Comparison of ENCODE assay signal across 8 cellular contexts in genomic region chr2:201779996-201780673, GRCh38. TPM values are rescaled to one million over a fixed set of nuclear protein-coding genes. Genes with fewer than 3 reads are reported as not detected.
DNase-seq lines count a peak whose midpoint lies in the region; ATAC-seq and TF ChIP-seq lines count a peak whose summit lies in the region.

No MANE protein-coding gene starts in this region.

- WGBS in lower leg skin, 2 donors: 2% methylated on average over 19 to 21 of the region's 21 CpGs
- 5% methylated on average over 21 of the region's 21 CpGs for WGBS in thymus

- peak overlapping the region; percentile 79 for H3K4me3 ChIP-seq in lower leg skin (ENCODE audit: low read depth, poor library complexity, severe bottlenecking)
- peak overlapping the region; percentile 87 for H3K4me3 ChIP-seq in thymus (ENCODE audit: low read length)

- no peaks in the 10 kb centered on the region for H3K36me3 ChIP-seq in thymus (ENCODE audit: control insufficient read depth, insufficient read depth)

- intact Hi-C loops in lower leg skin (cut with DNase I; ENCODE audit: low total_unique reads): no loop called here

- H3K36me3 Mint-ChIP-seq in chondrocyte (ENCODE audit: low read depth): no peaks in the 10 kb centered on the region

- peaks cover 8% of the 10 kb centered on the region for H3K4me1 ChIP-seq in thymus (ENCODE audit: control insufficient read depth, insufficient read depth, low read length)

- peaks cover 4% of the 10 kb centered on the region for H3K27me3 Mint-ChIP-seq in chondrocyte (ENCODE audit: low read depth)

- DNase-seq in COLO829 (ENCODE audit: low spot score): peak; percentile 6
- peak; percentile 14 for DNase-seq in NCI-H748 treated with DMSO at 0.1 percent for 48 hours (lab: John Stamatoyannopoulos, UW)
- no peak for DNase-seq in chondrocyte (ENCODE audit: low spot score)
- peak in 1 of 2 donors; percentile 22 for DNase-seq in lower leg skin (ENCODE audit: low spot score in 2 of 2)
- no peak for DNase-seq in stimulated activated CD4-positive, alpha-beta T cell treated with anti-CD3 and anti-CD28 coated beads, Interleukin-15, amount 100 ng/mL, for 24 hours
- DNase-seq in AG08395 (ENCODE audit: low spot score): no peak

- peak overlapping the region; percentile 94 for H3K4me3 Mint-ChIP-seq in chondrocyte (ENCODE audit: unreplicated experiment)

- no peak for TF ChIP-seq POLR2A in lower leg skin (IDR thresholded peaks at IDR 0.05)

- H3K27ac ChIP-seq in thymus (ENCODE audit: low read depth): peak overlapping the region; percentile 91

- TF ChIP-seq CTCF in chondrocyte (IDR thresholded peaks at IDR 0.05): peak; percentile 28
- TF ChIP-seq CTCF in lower leg skin (IDR thresholded peaks at IDR 0.05): no peak

- no peaks in the 10 kb centered on the region for H3K27me3 ChIP-seq in thymus (ENCODE audit: control insufficient read depth, insufficient read depth)

- H3K4me1 Mint-ChIP-seq in chondrocyte (ENCODE audit: low read depth): peaks cover 50% of the 10 kb centered on the region

- no peaks in the 10 kb centered on the region for H3K9me3 Mint-ChIP-seq in chondrocyte (ENCODE audit: low read depth)

- no peaks in the 10 kb centered on the region for H3K9me3 ChIP-seq in thymus (ENCODE audit: control insufficient read depth)

- peak; percentile 2 for ATAC-seq in GM21737 (IDR thresholded peaks at IDR 0.05; ENCODE audit: unreplicated experiment)

- H3K27ac Mint-ChIP-seq in chondrocyte (ENCODE audit: unreplicated experiment): peak overlapping the region; percentile 95

RNA-seq across cellular contexts. Expression of gene ALS2, which starts 0.6 kb away (rescaled TPM):
- total RNA-seq in chondrocyte: 28.4 to 40.3 TPM (median 30.5 TPM) in 3 replicates
- 10 to 100 TPM in 3 of 4 donors, 1 to 10 TPM in 1; 8.6 to 26.4 (median 17.9) TPM for total RNA-seq in lower leg skin
- 10.3 TPM for polyA plus RNA-seq in thymus

RNA-seq across cellular contexts. Expression of gene CDK15, which starts 26.2 kb away (rescaled TPM):
- total RNA-seq in chondrocyte: 3.6 to 5.9 TPM (median 4.6 TPM) in 3 replicates
- under 1 TPM; 0.27 to 0.91 (median 0.38) TPM for total RNA-seq in lower leg skin
- polyA plus RNA-seq in thymus: 0.18 TPM

Comparison
In these comparisons a context has a peak if more than half of its experiments do, and no peak if none do; other contexts are left out.
1. DNase-seq: peak in COLO829 (single experiment) and NCI-H748 treated with DMSO at 0.1 percent for 48 hours (single experiment); none in chondrocyte (single experiment), stimulated activated CD4-positive, alpha-beta T cell treated with anti-CD3 and anti-CD28 coated beads, Interleukin-15, amount 100 ng/mL, for 24 hours (single experiment) and AG08395 (single experiment).